ENCODE assay signal across 1 cellular context in genomic region chr5:139503879-139504278, GRCh38.
TF ChIP-seq lines count a peak whose summit lies in the region.
"Not testable (repeated sequence)": the region's sequence is repeated elsewhere in the genome, so short reads cannot be mapped to it uniquely, and the experiment has no call there.

No MANE protein-coding gene starts in this region.

TF ChIP-seq in HepG2, 621 proteins besides CTCF, POLR2A, EP300 and RAD21 (continues in another document):
- TF ChIP-seq FOXA3 (CRISPR knock-in tag; IDR thresholded peaks at IDR 0.05) (peak; percentile 38), DRAP1 (CRISPR knock-in tag; IDR thresholded peaks at IDR 0.05) (peak; percentile 72), SNAPC4 (CRISPR knock-in tag; IDR thresholded peaks at IDR 0.05) (0 out of 2 replicates have a peak, but pooled peaks have one; percentile 19), HNF4G (IDR thresholded peaks at IDR 0.05; ENCODE audit: borderline replicate concordance, low read depth, low read length) (peak; percentile 6; the same call in 1 of the 2 replicates), HNF4G (CRISPR knock-in tag; IDR thresholded peaks at IDR 0.05; ENCODE audit: borderline replicate concordance, low read depth) (peak; percentile 44; the same call in 1 of the 2 replicates), SOX6 (CRISPR knock-in tag; IDR thresholded peaks at IDR 0.05) (peak; percentile 68), ELF4 (CRISPR knock-in tag; IDR thresholded peaks at IDR 0.05; ENCODE audit: borderline replicate concordance) (peak; percentile 69; the same call in 1 of the 2 replicates), SAP130 (CRISPR knock-in tag; IDR thresholded peaks at IDR 0.05; ENCODE audit: low read depth) (peak; percentile 94), ZNF687 (CRISPR knock-in tag; IDR thresholded peaks at IDR 0.05) (peak; percentile 57), HOXA3 (CRISPR knock-in tag; IDR thresholded peaks at IDR 0.05) (peak; percentile 87), ZNF670 (CRISPR knock-in tag; IDR thresholded peaks at IDR 0.05; ENCODE audit: borderline replicate concordance) (0 out of 2 replicates have a peak, but pooled peaks have one; percentile 53), ZSCAN25 (CRISPR knock-in tag; IDR thresholded peaks at IDR 0.05) (peak; percentile 41; the same call in 1 of the 2 replicates), ERF (CRISPR knock-in tag; IDR thresholded peaks at IDR 0.05) (peak; percentile 66), MEIS2 (CRISPR knock-in tag; IDR thresholded peaks at IDR 0.05) (peak; percentile 58; the same call in 1 of the 2 replicates), RBFOX2 (IDR thresholded peaks at IDR 0.05; ENCODE audit: low read depth, low read length) (peak; percentile 17; the same call in 1 of the 2 replicates), GABPA (CRISPR knock-in tag; IDR thresholded peaks at IDR 0.05; ENCODE audit: low read depth) (peak; percentile 60), HDAC2 (CRISPR knock-in tag; IDR thresholded peaks at IDR 0.05) (peak; percentile 22; the same call in 1 of the 2 replicates), RFXAP (CRISPR knock-in tag; IDR thresholded peaks at IDR 0.05; ENCODE audit: borderline replicate concordance) (0 out of 2 replicates have a peak, but pooled peaks have one; percentile 54), THRA (CRISPR knock-in tag; IDR thresholded peaks at IDR 0.05; ENCODE audit: borderline replicate concordance) (0 out of 2 replicates have a peak, but pooled peaks have one; percentile 24), PHF20 (CRISPR knock-in tag; IDR thresholded peaks at IDR 0.05) (peak; percentile 45; the same call in 1 of the 2 replicates), ELF3 (CRISPR knock-in tag; IDR thresholded peaks at IDR 0.05) (peak; percentile 68; the same call in 1 of the 2 replicates), KMT2A (CRISPR knock-in tag; IDR thresholded peaks at IDR 0.05) (peak; percentile 70), ZNF224 (CRISPR knock-in tag; IDR thresholded peaks at IDR 0.05) (0 out of 2 replicates have a peak, but pooled peaks have one; percentile 12), ZFP91 (CRISPR knock-in tag; IDR thresholded peaks at IDR 0.05; ENCODE audit: borderline replicate concordance) (peak; percentile 59), ZNF781 (CRISPR knock-in tag; IDR thresholded peaks at IDR 0.05; ENCODE audit: borderline replicate concordance, not compliant biosample characterization) (peak; percentile 28), MNT (IDR thresholded peaks at IDR 0.05) (0 out of 2 replicates have a peak, but pooled peaks have one; percentile 17), ZFP37 (CRISPR knock-in tag; IDR thresholded peaks at IDR 0.05; ENCODE audit: borderline replicate concordance) (peak; percentile 25; the same call in 1 of the 2 replicates), POGZ (CRISPR knock-in tag; IDR thresholded peaks at IDR 0.05) (peak; percentile 84), MEF2D (CRISPR knock-in tag; IDR thresholded peaks at IDR 0.05) (peak; percentile 57), POLR2AphosphoS5 (IDR thresholded peaks at IDR 0.05; ENCODE audit: low read depth, low read length) (peak; percentile 62), RCOR2 (CRISPR knock-in tag; IDR thresholded peaks at IDR 0.05) (0 out of 2 replicates have a peak, but pooled peaks have one; percentile 20), MXD4 (CRISPR knock-in tag; IDR thresholded peaks at IDR 0.05) (peak; percentile 50; the same call in 1 of the 2 replicates), HMGXB4 (CRISPR knock-in tag; IDR thresholded peaks at IDR 0.05; ENCODE audit: borderline replicate concordance in 1 of 2, low read depth in 1 of 2) (peak in 1 of 2 experiments; percentile 86; a peak in 3 of 4 replicates), CREM (IDR thresholded peaks at IDR 0.05) (peak; percentile 39; the same call in 1 of the 2 replicates), REL (CRISPR knock-in tag; conservative IDR thresholded peaks at IDR 0.05) (0 out of 2 replicates have a peak, but pooled peaks have one; percentile 19), MXD3 (CRISPR knock-in tag; IDR thresholded peaks at IDR 0.05) (peak; percentile 60; the same call in 1 of the 2 replicates), NR2F6 (IDR thresholded peaks at IDR 0.05) (peak; percentile 41; the same call in 1 of the 2 replicates), NR2F6 (CRISPR knock-in tag; IDR thresholded peaks at IDR 0.05) (peak; percentile 74), ZSCAN5A (CRISPR knock-in tag; IDR thresholded peaks at IDR 0.05; ENCODE audit: borderline replicate concordance) (0 out of 2 replicates have a peak, but pooled peaks have one; percentile 84), YY1 (IDR thresholded peaks at IDR 0.05; ENCODE audit: insufficient read depth, insufficient replicate concordance, low read depth, low read length) (peak; percentile 84), SKI (IDR thresholded peaks at IDR 0.05; ENCODE audit: partially characterized antibody) (peak; percentile 49), ZNF205 (CRISPR knock-in tag; IDR thresholded peaks at IDR 0.05) (peak; percentile 21; the same call in 1 of the 2 replicates), SALL1 (CRISPR knock-in tag; IDR thresholded peaks at IDR 0.05) (peak; percentile 73)
- TF ChIP-seq SOX6 (IDR thresholded peaks at IDR 0.05); GABPA (IDR thresholded peaks at IDR 0.05; ENCODE audit: low read depth, low read length); CREM (CRISPR knock-in tag; IDR thresholded peaks at IDR 0.05): not testable (repeated sequence)
